Comparison of ENCODE assay signal across 9 cellular contexts in genomic region chr10:44386546-44387052, GRCh38. TPM values are rescaled to one million over a fixed set of nuclear protein-coding genes. Genes with fewer than 3 reads are reported as not detected.
DNase-seq lines count a peak whose midpoint lies in the region; ATAC-seq and TF ChIP-seq lines count a peak whose summit lies in the region.
"Had no signal": no experiment of that assay in that cellular context is flagged by ENCODE, and none has a peak within 500 bp of the region (broad histone marks: within the 10 kb centered on the region; RNA-seq: fewer than 3 reads in every experiment).

No MANE protein-coding gene starts in this region.

- WGBS in ovary, 3 donors = 1 to 5% (median 2%) methylated on average over 22 to 35 of the region's 35 CpGs

- peaks cover 4% of the 10 kb centered on the region for H3K4me1 Mint-ChIP-seq in CD4-positive, alpha-beta T cell (ENCODE audit: low read depth)
- peaks cover 8% of the 10 kb centered on the region for H3K4me1 Mint-ChIP-seq in activated T-cell treated with anti-CD3 and anti-CD28 coated beads, Interleukin-2, amount 50 U/mL, for 4 hours (ENCODE audit: low read depth)

- peaks cover 53% of the 10 kb centered on the region for H3K27me3 ChIP-seq in CD4-positive, alpha-beta T cell (ENCODE audit: control insufficient read depth, insufficient read depth, low read length)
- H3K27me3 ChIP-seq in Karpas-422 (ENCODE audit: low read length) = no peaks in the 10 kb centered on the region
- H3K27me3 ChIP-seq in ovary = no peaks in the 10 kb centered on the region
- H3K27me3 ChIP-seq: SJCRH30 had no signal

- TF ChIP-seq CTCF in CD4-positive, alpha-beta T cell (IDR thresholded peaks at IDR 0.05) = peak; percentile 42
- TF ChIP-seq CTCF in ovary (IDR thresholded peaks at IDR 0.05) = peak; percentile 79 to 89 (median 87)

- TF ChIP-seq EP300 in ovary (IDR thresholded peaks at IDR 0.05) = no peak

- no peak overlapping the region for H3K27ac ChIP-seq in CD4-positive, alpha-beta T cell (ENCODE audit: low read depth, low read length)
- H3K27ac ChIP-seq in Karpas-422 (ENCODE audit: low read length) (no peak overlapping the region), ovary (no peak overlapping the region)
- H3K27ac ChIP-seq: SJCRH30 had no signal

- CTCF ChIA-PET in CD4-positive, alpha-beta T cell (lab: Charles Lee) = interaction anchor here (0.9 kb wide), 1 partner anchor 716 kb away, joined by 5 read pairs; no protein-coding TSS in a partner anchor

- H3K4me3 Mint-ChIP-seq in CD4-positive, alpha-beta T cell = no peak overlapping the region
- no peak overlapping the region for H3K4me3 Mint-ChIP-seq in activated T-cell treated with anti-CD3 and anti-CD28 coated beads, Interleukin-2, amount 50 U/mL, for 4 hours

- no peaks in the 10 kb centered on the region for H3K79me2 ChIP-seq in Karpas-422 (ENCODE audit: low read length)

- no peak for ATAC-seq in CD4-positive, alpha-beta T cell (ENCODE audit: poor library complexity)
- peak; percentile 53 for ATAC-seq in GM18505 (IDR thresholded peaks at IDR 0.05; ENCODE audit: unreplicated experiment)
- ATAC-seq in activated T-cell treated with anti-CD3 and anti-CD28 coated beads, Interleukin-2, amount 50 U/mL, for 4 hours = peak; percentile 46 to 61
- ATAC-seq in HG03378 (IDR thresholded peaks at IDR 0.05; ENCODE audit: unreplicated experiment) = no peak

- peak in 3 of 10 experiments; percentile 4 to 18 (median 5) for DNase-seq in CD4-positive, alpha-beta T cell
- DNase-seq in Karpas-422 = peak; percentile 74
- no peak for DNase-seq in activated T-cell treated with anti-CD3 and anti-CD28 coated beads, Interleukin-2, amount 50 U/mL, for 4 hours
- DNase-seq in globus pallidus (ENCODE audit: low spot score) = peak; percentile 48
- peak; percentile 49 to 84 (median 77) for DNase-seq in ovary
- no peak for DNase-seq in NCI-H226

- H3K9me3 ChIP-seq in CD4-positive, alpha-beta T cell (ENCODE audit: control insufficient read depth, low read length) = no peaks in the 10 kb centered on the region
- H3K9me3 ChIP-seq in Karpas-422 (ENCODE audit: low read length) (no peaks in the 10 kb centered on the region), ovary (no peaks in the 10 kb centered on the region)
- H3K9me3 ChIP-seq: SJCRH30 had no signal

- POLR2A ChIA-PET in CD4-positive, alpha-beta T cell (lab: Charles Lee) = no interaction called here

- no peak overlapping the region for H2AFZ ChIP-seq in Karpas-422 (ENCODE audit: low read length)

- no peaks in the 10 kb centered on the region for H3K36me3 ChIP-seq in Karpas-422 (ENCODE audit: insufficient read depth, low read length)
- no peaks in the 10 kb centered on the region for H3K36me3 ChIP-seq in ovary
- H3K36me3 ChIP-seq: SJCRH30 had no signal

- H3K4me1 ChIP-seq in Karpas-422 (ENCODE audit: low read length) (no peaks in the 10 kb centered on the region), ovary (ENCODE audit: insufficient read depth) (peaks cover 6% of the 10 kb centered on the region)
- H3K4me1 ChIP-seq: SJCRH30 had no signal

- intact Hi-C loops in CD4-positive, alpha-beta T cell (cut with DNase I, micrococcal nuclease) = loop anchor here in 1 of 2 experiments (1.0 to 5.0 kb wide), 2 partner anchors 694 to 714 kb away; no protein-coding TSS in a partner anchor
- intact Hi-C loops in ovary (cut with DNase I) = loop anchor here (2.0 to 5.0 kb wide), 4 partner anchors 476 to 716 kb away; no protein-coding TSS in a partner anchor

- H3K9me2 ChIP-seq in Karpas-422 (replicated peaks; ENCODE audit: insufficient read depth, low read length) = no peaks in the 10 kb centered on the region

- no peak overlapping the region for H3K4me3 ChIP-seq in Karpas-422 (ENCODE audit: low read length)
- no peak overlapping the region for H3K4me3 ChIP-seq in ovary
- H3K4me3 ChIP-seq: SJCRH30 had no signal

- no peak overlapping the region for H3K9ac ChIP-seq in Karpas-422 (ENCODE audit: low read length)

- H4K20me1 ChIP-seq in Karpas-422 (ENCODE audit: insufficient read depth, low read depth, low read length) = no peaks in the 10 kb centered on the region

- no peak overlapping the region for H3K27ac Mint-ChIP-seq in CD4-positive, alpha-beta T cell

- H3K27me3 Mint-ChIP-seq in CD4-positive, alpha-beta T cell = peaks cover 54% of the 10 kb centered on the region
- H3K27me3 Mint-ChIP-seq in activated T-cell treated with anti-CD3 and anti-CD28 coated beads, Interleukin-2, amount 50 U/mL, for 4 hours (ENCODE audit: low read depth) = peaks cover 52% of the 10 kb centered on the region

- H3K4me2 ChIP-seq in Karpas-422 (ENCODE audit: low read depth, low read length, poor library complexity, severe bottlenecking) = no peak overlapping the region

- no peaks in the 10 kb centered on the region for H3K9me3 Mint-ChIP-seq in CD4-positive, alpha-beta T cell
- no peaks in the 10 kb centered on the region for H3K9me3 Mint-ChIP-seq in activated T-cell treated with anti-CD3 and anti-CD28 coated beads, Interleukin-2, amount 50 U/mL, for 4 hours

- no peaks in the 10 kb centered on the region for H3K36me3 Mint-ChIP-seq in CD4-positive, alpha-beta T cell (ENCODE audit: low read depth)
- no peaks in the 10 kb centered on the region for H3K36me3 Mint-ChIP-seq in activated T-cell treated with anti-CD3 and anti-CD28 coated beads, Interleukin-2, amount 50 U/mL, for 4 hours (ENCODE audit: insufficient read depth)

- TF ChIP-seq POLR2A in GM18505 (IDR thresholded peaks at IDR 0.05; ENCODE audit: borderline replicate concordance, extremely low read depth, insufficient read depth, insufficient read length) = no peak
- TF ChIP-seq POLR2A in ovary (IDR thresholded peaks at IDR 0.05) = no peak

RNA-seq across cellular contexts. Expression of gene CXCL12, which starts 1.7 kb away (rescaled TPM):
- not detected for total RNA-seq in CD4-positive, alpha-beta T cell
- total RNA-seq in Karpas-422 (2014; rRNA removed; shearing (Covaris generic); ENCODE audit: low replicate concordance) = not detected in 2 replicates
- under 1 TPM in 2 of 3 donors, not detected in 1; 0.13 to 0.16 TPM for total RNA-seq in activated T-cell treated with anti-CD3 and anti-CD28 coated beads, Interleukin-2, amount 50 U/mL, for 4 hours
- 100 to 1,000 TPM in 4 of 7 donors, 10 to 100 TPM in 3; 14.2 to 160 (median 103) TPM for total RNA-seq in ovary
- polyA plus RNA-seq in ovary = 100 to 1,000 TPM; 143 to 341 TPM
- total RNA-seq: SJCRH30 had no signal

Comparison
In these comparisons a context has a peak if more than half of its experiments do, and no peak if none do; other contexts are left out.
1. ATAC-seq: peak in GM18505 (single experiment) and activated T-cell treated with anti-CD3 and anti-CD28 coated beads, Interleukin-2, amount 50 U/mL, for 4 hours (2 of 2); none in CD4-positive, alpha-beta T cell (single experiment) and HG03378 (single experiment).
2. DNase-seq: peak in Karpas-422 (single experiment), globus pallidus (single experiment) and ovary (5 of 5); none in activated T-cell treated with anti-CD3 and anti-CD28 coated beads, Interleukin-2, amount 50 U/mL, for 4 hours (single experiment) and NCI-H226 (single experiment).
3. RNA of gene CXCL12, which starts 1.7 kb away (total RNA-seq): 14.2 to 160 TPM in ovary; 0.13 to 0.16 TPM in activated T-cell treated with anti-CD3 and anti-CD28 coated beads, Interleukin-2, amount 50 U/mL, for 4 hours, not detected in CD4-positive, alpha-beta T cell and not detected in Karpas-422; every median in the first group is over 10 times any median in the second.